Comparison of ENCODE assay signal across 13 cellular contexts in the genomic region with DNA sequence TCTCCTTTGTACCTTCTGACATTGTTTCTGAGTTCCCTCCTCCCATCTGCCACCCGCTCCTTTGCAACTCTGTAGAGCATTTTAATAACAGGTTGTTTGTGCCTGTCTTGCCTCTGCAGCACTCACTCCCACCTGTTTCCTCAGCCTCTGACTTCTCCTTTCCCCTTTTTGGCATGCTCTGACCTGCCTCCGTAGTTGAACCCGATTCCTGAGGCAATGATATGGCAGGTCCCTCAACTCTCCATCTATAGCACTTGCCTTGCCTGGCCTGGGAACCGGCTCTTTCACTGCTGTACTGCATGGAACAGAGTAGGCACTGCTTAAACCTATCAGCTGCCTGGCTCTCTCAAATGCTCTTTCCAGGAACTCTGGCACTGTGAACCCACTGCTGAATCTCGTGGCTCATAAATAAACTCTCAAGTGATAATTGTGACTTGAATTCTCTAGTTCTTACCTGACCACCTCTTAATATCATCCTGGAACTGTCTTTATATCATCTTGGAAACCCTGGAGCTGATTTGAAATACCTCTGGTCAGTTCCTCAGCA. TPM values are rescaled to one million over a fixed set of nuclear protein-coding genes. Genes with fewer than 3 reads are reported as not detected.
DNase-seq lines count a peak whose midpoint lies in the region; ATAC-seq and TF ChIP-seq lines count a peak whose summit lies in the region.
"Had no signal": no experiment of that assay in that cellular context is flagged by ENCODE, and none has a peak within 500 bp of the region (broad histone marks: within the 10 kb centered on the region; RNA-seq: fewer than 3 reads in every experiment).

No MANE protein-coding gene starts in this region.

- peak overlapping the region; percentile 9; the same call in 1 of the 2 replicates for H3K4me2 ChIP-seq in OCI-LY1 (ENCODE audit: low read length)
- H3K4me2 ChIP-seq: hepatocyte had no signal

- no peaks in the 10 kb centered on the region for H3F3A ChIP-seq in OCI-LY1 (ENCODE audit: insufficient read depth, low read length)

- H3K27ac ChIP-seq in CD4-positive, CD25-positive, alpha-beta regulatory T cell (ENCODE audit: insufficient read depth, low read length, poor library complexity, severe bottlenecking) = peak overlapping the region; percentile 55
- no peak overlapping the region for H3K27ac ChIP-seq in OCI-LY1 (ENCODE audit: low read depth, low read length, poor library complexity, severe bottlenecking)
- no peak overlapping the region for H3K27ac ChIP-seq in foreskin keratinocyte
- H3K27ac ChIP-seq: hepatocyte had no signal

- no peaks in the 10 kb centered on the region for H3K27me3 ChIP-seq in CD4-positive, CD25-positive, alpha-beta regulatory T cell (ENCODE audit: control insufficient read depth, insufficient read depth, low read length)
- no peaks in the 10 kb centered on the region for H3K27me3 ChIP-seq in OCI-LY1 (ENCODE audit: insufficient read depth, low read length)
- no peaks in the 10 kb centered on the region for H3K27me3 ChIP-seq in foreskin keratinocyte
- H3K27me3 ChIP-seq: hepatocyte had no signal

- no peak overlapping the region for H3K9ac ChIP-seq in OCI-LY1 (ENCODE audit: low read length)

- H3K36me3 Mint-ChIP-seq in CD4-positive, CD25-positive, alpha-beta regulatory T cell = no peaks in the 10 kb centered on the region

- ATAC-seq in CD4-positive, CD25-positive, alpha-beta regulatory T cell (ENCODE audit: low read depth in 2 of 2) = no peak
- peak; percentile 8 for ATAC-seq in GM18870 (IDR thresholded peaks at IDR 0.05; ENCODE audit: unreplicated experiment)
- peak; percentile 2 for ATAC-seq in foreskin keratinocyte
- no peak for ATAC-seq in GM18858 (IDR thresholded peaks at IDR 0.05; ENCODE audit: unreplicated experiment)

- no peaks in the 10 kb centered on the region for H4K20me1 ChIP-seq in OCI-LY1 (ENCODE audit: insufficient read depth, low read length)

- no peak for TF ChIP-seq CTCF in OCI-LY1 (IDR thresholded peaks at IDR 0.05; ENCODE audit: low read length)
- no peak for TF ChIP-seq CTCF in foreskin keratinocyte (conservative IDR thresholded peaks at IDR 0.05)

- no peaks in the 10 kb centered on the region for H3K9me2 ChIP-seq in OCI-LY1 (ENCODE audit: low read depth, low read length)

- peak overlapping the region; percentile 71 to 93 (median 82) for H3K4me3 Mint-ChIP-seq in CD4-positive, CD25-positive, alpha-beta regulatory T cell

- H3K4me3 ChIP-seq in CD4-positive, CD25-positive, alpha-beta regulatory T cell (ENCODE audit: low read depth, low read length) = peak overlapping the region; percentile 90
- no peak overlapping the region for H3K4me3 ChIP-seq in OCI-LY1 (ENCODE audit: low read depth, low read length, poor library complexity, severe bottlenecking)
- H3K4me3 ChIP-seq: hepatocyte, skin epidermis had no signal

- H3K9me3 ChIP-seq in CD4-positive, CD25-positive, alpha-beta regulatory T cell (ENCODE audit: control insufficient read depth in 2 of 2, low read length in 2 of 2) = no peaks in the 10 kb centered on the region
- no peaks in the 10 kb centered on the region for H3K9me3 ChIP-seq in OCI-LY1 (ENCODE audit: low read length)

- no peaks in the 10 kb centered on the region for H3K36me3 ChIP-seq in CD4-positive, CD25-positive, alpha-beta regulatory T cell (ENCODE audit: control insufficient read depth, insufficient read depth, low read length)
- no peaks in the 10 kb centered on the region for H3K36me3 ChIP-seq in OCI-LY1 (ENCODE audit: insufficient read depth, low read length)

- H3K27me3 Mint-ChIP-seq in CD4-positive, CD25-positive, alpha-beta regulatory T cell = no peaks in the 10 kb centered on the region

- peak overlapping the region; percentile 94 to 98 (median 95) for H3K27ac Mint-ChIP-seq in CD4-positive, CD25-positive, alpha-beta regulatory T cell

- H3K4me1 Mint-ChIP-seq in CD4-positive, CD25-positive, alpha-beta regulatory T cell = peaks cover 18 to 56% (median 49%) of the 10 kb centered on the region in 4 donors

- H3K79me2 ChIP-seq in OCI-LY1 (ENCODE audit: insufficient read depth, low read length) = no peaks in the 10 kb centered on the region

- peak in 1 of 3 donors; percentile 52 for DNase-seq in CD4-positive, CD25-positive, alpha-beta regulatory T cell
- DNase-seq in foreskin keratinocyte = no peak
- no peak for DNase-seq in HCEC 1CT
- DNase-seq in NCI-H345 treated with DMSO at 0.1 percent for 48 hours (lab: John Stamatoyannopoulos, UW; ENCODE audit: unreplicated experiment) = no peak
- DNase-seq in HPDE6-E6E7 (ENCODE audit: extremely low spot score) = no peak
- DNase-seq: mesendoderm, NCI-H2171 treated with DMSO at 0.1 percent for 48 hours, SW 1271 had no signal

- H3K9me3 Mint-ChIP-seq in CD4-positive, CD25-positive, alpha-beta regulatory T cell = no peaks in the 10 kb centered on the region

- H2AFZ ChIP-seq in OCI-LY1 (ENCODE audit: low read length) = no peak overlapping the region
- H2AFZ ChIP-seq: hepatocyte had no signal

- peaks cover 38% of the 10 kb centered on the region for H3K4me1 ChIP-seq in CD4-positive, CD25-positive, alpha-beta regulatory T cell (ENCODE audit: control insufficient read depth, insufficient read depth, low read length, poor library complexity, severe bottlenecking)
- H3K4me1 ChIP-seq in OCI-LY1 (ENCODE audit: insufficient read depth, low read length, severe bottlenecking) = peaks cover 25% of the 10 kb centered on the region
- peaks cover 22% of the 10 kb centered on the region for H3K4me1 ChIP-seq in foreskin keratinocyte

RNA-seq across cellular contexts. Expression of gene UTRN, which starts 50.3 kb away (rescaled TPM):
- 297 TPM for total RNA-seq in CD4-positive, CD25-positive, alpha-beta regulatory T cell
- 10 to 100 TPM; 34.9 to 44.4 (median 37.0) TPM for polyA plus RNA-seq in CD4-positive, CD25-positive, alpha-beta regulatory T cell
- total RNA-seq in foreskin keratinocyte = 40.2 and 45.6 TPM in 2 replicates
- polyA plus RNA-seq in foreskin keratinocyte = 1.8 and 2.1 TPM in 2 replicates

Comparison
In these comparisons a context has a peak if more than half of its experiments do, and no peak if none do; other contexts are left out.
1. ATAC-seq: peak in GM18870 (single experiment) and foreskin keratinocyte (single experiment); none in CD4-positive, CD25-positive, alpha-beta regulatory T cell (0 of 2) and GM18858 (single experiment).